In the genomic region with DNA sequence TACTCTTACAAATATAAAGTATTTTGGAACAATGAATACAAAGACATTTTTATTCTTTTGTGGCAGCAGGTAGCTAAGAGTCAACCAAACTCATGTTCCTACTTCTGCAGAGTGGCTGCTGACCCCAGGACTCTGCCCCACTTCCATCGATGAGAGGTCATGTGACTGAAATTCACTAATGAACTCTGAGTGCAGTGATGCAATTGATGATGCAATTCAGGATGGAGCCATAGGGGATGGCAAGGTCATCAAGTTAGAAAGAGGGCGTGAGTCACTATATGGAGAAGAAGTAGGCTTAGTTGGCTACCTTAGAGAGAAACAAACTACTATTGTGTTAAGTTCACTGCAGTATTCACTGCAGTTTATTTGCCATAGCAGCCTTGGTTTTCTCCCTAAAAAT, we compare ENCODE assay signal across 17 cellular contexts.
DNase-seq lines count a peak whose midpoint lies in the region; ATAC-seq and TF ChIP-seq lines count a peak whose summit lies in the region.
"Had no signal": no experiment of that assay in that cellular context is flagged by ENCODE, and none has a peak within 500 bp of the region (broad histone marks: within the 10 kb centered on the region; RNA-seq: fewer than 3 reads in every experiment).

No MANE protein-coding gene starts in this region.

- H3K27ac ChIP-seq in angular gyrus (ENCODE audit: low read depth, low read length): peak overlapping the region; percentile 32
- no peak overlapping the region for H3K27ac ChIP-seq in left ventricle myocardium inferior (replicated peaks)
- H3K27ac ChIP-seq: A549, SJSA1 had no signal

- no peaks in the 10 kb centered on the region for H3K27me3 ChIP-seq in left ventricle myocardium inferior (ENCODE audit: low read depth)
- H3K27me3 ChIP-seq: SJSA1 had no signal

- no peak for ATAC-seq in GM19328 (IDR thresholded peaks at IDR 0.05; ENCODE audit: unreplicated experiment)
- ATAC-seq: A549, Right ventricle myocardium inferior had no signal

- H3K4me3 ChIP-seq in fibroblast of mammary gland (ENCODE audit: control insufficient read depth, low read depth, low read length): no peak overlapping the region
- no peak overlapping the region for H3K4me3 ChIP-seq in left ventricle myocardium inferior
- H3K4me3 ChIP-seq: A549, SJSA1 had no signal

- DNase-seq in H4 (ENCODE audit: low spot score) (peak; percentile 19), M059J (ENCODE audit: low read depth) (peak; percentile 4), fibroblast of mammary gland (ENCODE audit: low read depth) (peak; percentile 5), GM10266 (ENCODE audit: extremely low spot score) (no peak), NCI-H1092 (lab: John Stamatoyannopoulos, UW) (no peak), left ventricle myocardium inferior (no peak)
- DNase-seq: GF-D8, HCEC 1CT, NCI-H1417 treated with DMSO at 0.1 percent for 48 hours, NCI-H187, NCI-H446, NCI-H526 had no signal

- H3K36me3 ChIP-seq in left ventricle myocardium inferior: no peaks in the 10 kb centered on the region
- H3K36me3 ChIP-seq: SJSA1 had no signal

- intact Hi-C loops in left ventricle myocardium inferior (cut with micrococcal nuclease): no loop called here

- H3K4me1 ChIP-seq in left ventricle myocardium inferior: no peaks in the 10 kb centered on the region
- H3K4me1 ChIP-seq: A549, SJSA1 had no signal

- TF ChIP-seq CTCF in fibroblast of mammary gland (conservative IDR thresholded peaks at IDR 0.05; ENCODE audit: control insufficient read depth, insufficient read depth, low read depth, low read length) (no peak), GM10266 (IDR thresholded peaks at IDR 0.05; ENCODE audit: control insufficient read depth, insufficient read depth, low read depth, missing control alignments) (no peak), left ventricle myocardium inferior (IDR thresholded peaks at IDR 0.05; ENCODE audit: borderline replicate concordance) (no peak)

- no peaks in the 10 kb centered on the region for H3K9me3 ChIP-seq in left ventricle myocardium inferior (replicated peaks)
- H3K9me3 ChIP-seq: A549, SJSA1 had no signal

Comparison
In these comparisons a context has a peak if more than half of its experiments do, and no peak if none do; other contexts are left out.
1. DNase-seq: peak in H4 (single experiment), M059J (single experiment) and fibroblast of mammary gland (single experiment); none in GM10266 (single experiment), NCI-H1092 (single experiment) and left ventricle myocardium inferior (single experiment).